16 cellular contexts compared by ENCODE assay signal in the genomic region with DNA sequence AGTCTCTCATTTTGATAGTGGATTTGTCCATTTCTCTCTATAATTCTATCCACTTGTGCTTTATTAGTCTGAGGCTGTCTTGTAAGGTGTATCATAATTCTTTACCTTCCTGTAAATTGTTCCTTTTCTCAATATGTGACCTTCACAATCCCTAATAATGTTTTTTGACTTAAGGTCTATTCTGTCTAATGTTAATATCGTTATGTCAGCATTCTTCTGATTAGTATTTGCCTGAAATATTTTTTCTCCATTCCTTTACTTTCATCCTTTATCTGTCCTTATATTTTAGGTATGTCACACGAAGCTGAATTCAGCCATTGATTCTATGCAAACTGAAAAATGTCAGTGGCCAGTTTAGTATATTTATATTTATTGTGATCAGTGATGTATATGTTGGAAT.
DNase-seq lines count a peak whose midpoint lies in the region; ATAC-seq, FAIRE-seq and TF ChIP-seq lines count a peak whose summit lies in the region.
"Had no signal": no experiment of that assay in that cellular context is flagged by ENCODE, and none has a peak within 500 bp of the region (broad histone marks: within the 10 kb centered on the region; RNA-seq: fewer than 3 reads in every experiment).

No MANE protein-coding gene starts in this region.

- no peak for TF ChIP-seq EP300 in H1 (IDR thresholded peaks at IDR 0.05; ENCODE audit: borderline replicate concordance in 1 of 2, low read depth in 2 of 2, low read length in 2 of 2)

- dilution Hi-C loops in IMR-90 (cut with HindIII; ENCODE audit: low sequenced_read_pairs, unreplicated experiment) = no loop called here

- no peak overlapping the region for H4K5ac ChIP-seq in IMR-90 (ENCODE audit: low read depth, low read length)
- no peak overlapping the region for H4K5ac ChIP-seq in H1 (ENCODE audit: insufficient read length, low read depth, low read length)

- H3K27me3 ChIP-seq in IMR-90 (ENCODE audit: control insufficient read depth, insufficient read depth, low read length) (no peaks in the 10 kb centered on the region), H1 (replicated peaks in 1 of 4; ENCODE audit: control insufficient read depth in 3 of 4, extremely low read depth in 1 of 4, insufficient read depth in 3 of 4, low read length in 3 of 4) (no peaks in the 10 kb centered on the region)
- H3K27me3 ChIP-seq: BLaER1 had no signal

- H3K4me2 ChIP-seq in IMR-90 (ENCODE audit: low read depth, low read length) (no peak overlapping the region), H1 (ENCODE audit: insufficient read depth in 1 of 2, low read depth in 2 of 2, low read length in 2 of 2) (no peak overlapping the region)
- H3K4me2 ChIP-seq: BLaER1 had no signal

- BruUV-seq in IMR-90 (replicated peaks; lab: Mats Ljungman, UMichigan) = no TSS peak

- no peak overlapping the region for H2AK9ac ChIP-seq in IMR-90 (replicated peaks; ENCODE audit: low read depth, low read length, poor library complexity)

- in situ Hi-C loops in IMR-90 (cut with MboI; ENCODE audit: low sequenced_read_pairs) = no loop called here

- H4K20me1 ChIP-seq in IMR-90 (ENCODE audit: insufficient read depth, low read length) (no peaks in the 10 kb centered on the region), H1 (replicated peaks in 1 of 2; ENCODE audit: control insufficient read depth in 1 of 2, insufficient read depth in 2 of 2, low read length in 2 of 2) (no peaks in the 10 kb centered on the region)
- H4K20me1 ChIP-seq: BLaER1 had no signal

- peak; percentile 5 for FAIRE-seq in GM12891 (lab: Jason Lieb, UNC)
- FAIRE-seq in H1 (lab: Jason Lieb, UNC) = no peak
- FAIRE-seq: GM12892 had no signal

- H2BK15ac ChIP-seq in IMR-90 (ENCODE audit: low read depth, low read length) (no peak overlapping the region), H1 (ENCODE audit: low read length) (no peak overlapping the region)

- TF ChIP-seq RAD21 in IMR-90 (IDR thresholded peaks at IDR 0.05; ENCODE audit: low read length) (no peak), H1 (IDR thresholded peaks at IDR 0.05 in 1 of 2, conservative IDR thresholded peaks at IDR 0.05 in 1 of 2; ENCODE audit: low read depth in 2 of 2, low read length in 2 of 2) (no peak)

- no peaks in the 10 kb centered on the region for H3K4me1 ChIP-seq in IMR-90 (ENCODE audit: control insufficient read depth, insufficient read depth, low read length)
- no peaks in the 10 kb centered on the region for H3K4me1 ChIP-seq in H1 (replicated peaks in 1 of 4; ENCODE audit: control insufficient read depth in 3 of 4, insufficient read depth in 4 of 4, low read length in 3 of 4)
- H3K4me1 ChIP-seq: BLaER1 had no signal

- POLR2A ChIA-PET in IMR-90 (lab: Charles Lee; ENCODE audit: unreplicated experiment) = no interaction called here
- POLR2A ChIA-PET in H1 (lab: Charles Lee; ENCODE audit: partially characterized antibody) = no interaction called here

- intact Hi-C loops in IMR-90 (cut with micrococcal nuclease) = no loop called here

- H3K4me3 ChIP-seq in IMR-90 (ENCODE audit: insufficient read depth, low read depth, low read length) (no peak overlapping the region), H1 (ENCODE audit: extremely low read depth in 1 of 4, insufficient read depth in 2 of 4, low read depth in 3 of 4, low read length in 4 of 4) (no peak overlapping the region)
- H3K4me3 ChIP-seq: BLaER1 had no signal

- H3K27ac ChIP-seq in IMR-90 (ENCODE audit: insufficient read depth, low read length) (no peak overlapping the region), H1 (ENCODE audit: low read depth, low read length) (no peak overlapping the region)
- H3K27ac ChIP-seq: BLaER1 had no signal

- H2AFZ ChIP-seq in IMR-90 (replicated peaks; ENCODE audit: low read length, poor library complexity) (no peak overlapping the region), H1 (ENCODE audit: low read length) (no peak overlapping the region)

- no peak overlapping the region for H3K14ac ChIP-seq in IMR-90 (replicated peaks; ENCODE audit: low read depth, low read length)
- no peak overlapping the region for H3K14ac ChIP-seq in H1 (ENCODE audit: insufficient read length)

- CTCF ChIA-PET in IMR-90 (lab: Yijun Ruan, JAX) (no interaction called here), H1 (lab: Charles Lee; ENCODE audit: partially characterized antibody) (no interaction called here)

- TF ChIP-seq CTCF in IMR-90 (conservative IDR thresholded peaks at IDR 0.05; ENCODE audit: low read depth, low read length) (no peak), H1 (IDR thresholded peaks at IDR 0.05; ENCODE audit: control extremely low read depth in 1 of 3, insufficient read depth in 1 of 3, low read depth in 1 of 3, low read length in 3 of 3) (no peak)

- no peak for ATAC-seq in IMR-90 (ENCODE audit: low read depth)
- ATAC-seq: HCT116 had no signal

- no peak overlapping the region for H4K91ac ChIP-seq in IMR-90 (ENCODE audit: insufficient read depth, low read depth, low read length)
- H4K91ac ChIP-seq in H1 (replicated peaks; ENCODE audit: insufficient read length, low read length) = no peak overlapping the region

- H3K4ac ChIP-seq in IMR-90 (ENCODE audit: low read depth, low read length) (no peak overlapping the region), H1 (replicated peaks; ENCODE audit: insufficient read length, low read depth, low read length) (no peak overlapping the region)

- H3K9me3 ChIP-seq in IMR-90 (ENCODE audit: control insufficient read depth, insufficient read depth, low read length) (no peaks in the 10 kb centered on the region), H1 (ENCODE audit: insufficient read depth in 2 of 2, low read depth in 1 of 2, low read length in 1 of 2) (no peaks in the 10 kb centered on the region)
- H3K9me3 ChIP-seq: BLaER1 had no signal

- DNase-seq in GM12891 (ENCODE audit: insufficient read length, low spot score) (no peak), IMR-90 (no peak), H1 (ENCODE audit: low read depth in 1 of 2, low spot score in 2 of 2) (no peak), T-helper 1 cell (no peak), C1 segment of cervical spinal cord (lab: John Stamatoyannopoulos, UW) (no peak)
- DNase-seq in stimulated activated naive CD4-positive, alpha-beta T cell treated with Interleukin-2 at 50 U/mL for 16 hours (lab: John Stamatoyannopoulos, UW) = no peak
- DNase-seq: CD4-positive, alpha-beta T cell; CD8-positive, alpha-beta memory T cell; DMS53; DMS79 treated with DMSO at 0.1 percent for 48 hours; GF-D8; GOT3; H9 had no signal

- H3K56ac ChIP-seq in IMR-90 (ENCODE audit: extremely low read depth, insufficient read depth, low read length) (no peak overlapping the region), H1 (replicated peaks; ENCODE audit: insufficient read length, low read depth, low read length) (no peak overlapping the region)

- no peaks in the 10 kb centered on the region for H3K9me1 ChIP-seq in IMR-90 (ENCODE audit: insufficient read depth, low read length)

- no peaks in the 10 kb centered on the region for H3K23me2 ChIP-seq in H1 (ENCODE audit: low read depth, low read length)

- no peak overlapping the region for H2BK12ac ChIP-seq in H1 (ENCODE audit: low read depth, low read length)

- H2BK5ac ChIP-seq in IMR-90 (ENCODE audit: low read depth, low read length, poor library complexity, severe bottlenecking) = no peak overlapping the region
- H2BK5ac ChIP-seq in H1 (ENCODE audit: low read depth, low read length) = no peak overlapping the region

- no peak overlapping the region for H2BK120ac ChIP-seq in IMR-90 (ENCODE audit: low read depth, low read length)
- no peak overlapping the region for H2BK120ac ChIP-seq in H1 (replicated peaks; ENCODE audit: low read depth, low read length)

- no CpG with 5 or more reads among the region's 2 CpGs for WGBS in IMR-90 (ENCODE audit: extremely low coverage in 2 of 2, insufficient read length in 1 of 2), 2 experiments
- WGBS in H1 (ENCODE audit: extremely low coverage in 1 of 2, insufficient coverage in 1 of 2, insufficient read length in 1 of 2, insufficient replicate concordance in 2 of 2, low coverage in 1 of 2, low lambda C conversion rate in 2 of 2, missing lambda C conversion rate in 1 of 2), 2 experiments = 94% methylated on average over 2 of the region's 2 CpGs; no CpG with 5 or more reads in 1 of the 2 experiments

- H3K23ac ChIP-seq in IMR-90 (ENCODE audit: low read depth, low read length) = no peak overlapping the region
- H3K23ac ChIP-seq in H1 (ENCODE audit: insufficient read length) = no peak overlapping the region

- no peak overlapping the region for H3K18ac ChIP-seq in IMR-90 (ENCODE audit: low read depth, low read length)
- no peak overlapping the region for H3K18ac ChIP-seq in H1 (ENCODE audit: extremely low read depth, low read length)

- H2AK5ac ChIP-seq in IMR-90 (ENCODE audit: low read depth, low read length) (no peak overlapping the region), H1 (ENCODE audit: low read depth, low read length) (no peak overlapping the region)

- TF ChIP-seq POLR2A in GM12891 (IDR thresholded peaks at IDR 0.05; ENCODE audit: low read depth, low read length) (no peak), IMR-90 (IDR thresholded peaks at IDR 0.05; ENCODE audit: low read depth, low read length) (no peak), H1 (IDR thresholded peaks at IDR 0.05; ENCODE audit: control extremely low read depth in 1 of 2, low read depth in 2 of 2, low read length in 2 of 2) (no peak)

- H3K9ac ChIP-seq in IMR-90 (ENCODE audit: low read depth, low read length) = no peak overlapping the region
- no peak overlapping the region for H3K9ac ChIP-seq in H1 (replicated peaks in 1 of 4; ENCODE audit: extremely low read depth in 1 of 4, low read depth in 3 of 4, low read length in 3 of 4)
- H3K9ac ChIP-seq: BLaER1 had no signal

- H3K79me1 ChIP-seq in IMR-90 (ENCODE audit: low read depth in 1 of 2, low read length in 2 of 2) (no peaks in the 10 kb centered on the region), H1 (ENCODE audit: low read depth, low read length) (no peaks in the 10 kb centered on the region)

- H3K36me3 ChIP-seq in IMR-90 (ENCODE audit: control insufficient read depth, insufficient read depth, low read length) (no peaks in the 10 kb centered on the region), H1 (ENCODE audit: control insufficient read depth in 2 of 4, insufficient read depth in 4 of 4, low read length in 3 of 4) (no peaks in the 10 kb centered on the region)

- no peak overlapping the region for H4K8ac ChIP-seq in IMR-90 (ENCODE audit: low read depth in 2 of 2, low read length in 2 of 2)
- H4K8ac ChIP-seq in H1 (ENCODE audit: extremely low read depth, insufficient read depth, low read length) = no peak overlapping the region

- no peaks in the 10 kb centered on the region for H3K79me2 ChIP-seq in H1 (ENCODE audit: control insufficient read depth in 1 of 2, insufficient read depth in 2 of 2, low read length in 2 of 2)

- H2BK20ac ChIP-seq in IMR-90 (ENCODE audit: low read depth, low read length) = no peak overlapping the region
- no peak overlapping the region for H2BK20ac ChIP-seq in H1 (ENCODE audit: low read length)

TF ChIP-seq in GM12891, 5 proteins besides CTCF, POLR2A, EP300 and RAD21 (continues in another document):
- no peak for TF ChIP-seq POU2F2 (IDR thresholded peaks at IDR 0.05; ENCODE audit: low read depth, low read length)

TF ChIP-seq in IMR-90, 13 proteins besides CTCF, POLR2A, EP300 and RAD21 (continues in another document):
- peak; percentile 86 for TF ChIP-seq MAFK (IDR thresholded peaks at IDR 0.05; ENCODE audit: low read depth, low read length)

TF ChIP-seq in H1, 55 proteins besides CTCF, POLR2A, EP300 and RAD21 (continues in another document):
- TF ChIP-seq YY1 (IDR thresholded peaks at IDR 0.05; ENCODE audit: low read depth, low read length) (no peak), CTBP2 (IDR thresholded peaks at IDR 0.05; ENCODE audit: borderline replicate concordance, insufficient read depth, insufficient read length, low read length) (no peak)
